In the genomic region with DNA sequence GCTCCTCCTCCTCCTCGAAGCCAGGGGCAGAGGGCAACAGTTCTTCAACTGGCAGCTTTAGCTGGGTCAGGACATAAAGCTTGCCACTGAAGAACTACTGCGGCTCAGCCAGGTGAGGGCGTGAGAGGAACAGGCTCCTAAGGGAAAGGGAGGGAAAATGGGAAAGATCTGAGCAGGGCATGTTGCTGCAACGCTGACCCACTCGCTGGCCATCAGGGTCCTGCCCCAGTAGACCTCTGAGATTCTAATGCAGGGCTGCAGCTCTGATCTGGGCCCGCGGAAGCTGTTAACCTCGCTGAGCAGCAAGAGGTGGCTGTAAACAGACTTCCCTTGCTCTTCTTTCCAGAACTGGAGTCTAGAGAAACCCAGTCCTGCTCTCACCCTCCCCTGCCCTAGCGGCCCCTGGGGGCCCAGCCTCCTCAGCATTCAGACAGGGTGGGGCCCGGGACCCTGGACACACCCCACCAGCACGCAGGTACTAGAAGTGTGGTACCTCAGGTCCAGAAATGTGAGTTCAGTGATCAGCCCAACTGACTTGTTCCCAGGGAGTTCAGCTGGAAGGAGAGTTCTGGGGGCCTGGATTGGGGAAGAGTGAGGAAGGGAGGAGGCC, we compare ENCODE assay signal across 8 cellular contexts. TPM values are rescaled to one million over a fixed set of nuclear protein-coding genes. Genes with fewer than 3 reads are reported as not detected.
DNase-seq lines count a peak whose midpoint lies in the region; ATAC-seq, FAIRE-seq and TF ChIP-seq lines count a peak whose summit lies in the region.

No MANE protein-coding gene starts in this region.

- peak overlapping the region; percentile 76; the same call in 1 of the 2 replicates for H4K8ac ChIP-seq in H1 (ENCODE audit: extremely low read depth, insufficient read depth, low read length)

- peaks cover 26% of the 10 kb centered on the region for H3K23me2 ChIP-seq in H1 (ENCODE audit: low read depth, low read length)

- H2BK5ac ChIP-seq in H1 (ENCODE audit: low read depth, low read length): peak overlapping the region; percentile 29; the same call in 1 of the 2 replicates

- H3K36me3 ChIP-seq in H1 (ENCODE audit: control insufficient read depth in 2 of 4, insufficient read depth in 4 of 4, low read length in 3 of 4) (no peaks in the 10 kb centered on the region), neural cell (ENCODE audit: insufficient read depth, low read length) (no peaks in the 10 kb centered on the region)

- no peak overlapping the region for H4K5ac ChIP-seq in H1 (ENCODE audit: insufficient read length, low read depth, low read length)

- H3K4me3 ChIP-seq in H1 (ENCODE audit: extremely low read depth in 1 of 4, insufficient read depth in 2 of 4, low read depth in 3 of 4, low read length in 4 of 4) (peak overlapping the region; percentile 48 to 83 (median 65)), neural cell (ENCODE audit: low read length) (peak overlapping the region; percentile 96)

- H3K9ac ChIP-seq in H1 (replicated peaks in 1 of 4; ENCODE audit: extremely low read depth in 1 of 4, low read depth in 3 of 4, low read length in 3 of 4) (peak overlapping the region in 2 of 4 experiments; percentile 34 to 36; a peak in 4 of 7 replicates), neural cell (ENCODE audit: low read length) (peak overlapping the region; percentile 88)

- H2AK5ac ChIP-seq in H1 (ENCODE audit: low read depth, low read length): no peak overlapping the region

- no peak overlapping the region for H2BK20ac ChIP-seq in H1 (ENCODE audit: low read length)

- peak overlapping the region; percentile 76 for H3K4ac ChIP-seq in H1 (replicated peaks; ENCODE audit: insufficient read length, low read depth, low read length)

- H3K27ac Mint-ChIP-seq in stimulated activated naive CD8-positive, alpha-beta T cell treated with anti-CD3 and anti-CD28 coated beads, Interleukin-15, Interleukin-2, amounts not matched to agents 100 ng/mL and 50 ng/mL, for 24 hours: no peak overlapping the region

- no peak for DNase-seq in stimulated activated naive CD8-positive, alpha-beta T cell treated with anti-CD3 and anti-CD28 coated beads, Interleukin-15, Interleukin-2, amounts not matched to agents 100 U/mL and 50 U/mL, for 24 hours
- DNase-seq in H1 (ENCODE audit: low read depth in 1 of 2, low spot score in 2 of 2) (peak in 1 of 2 experiments; percentile 78), GDM1 (lab: John Stamatoyannopoulos, UW) (no peak), NCI-H2029 (lab: John Stamatoyannopoulos, UW) (no peak)

- TF ChIP-seq CTCF in H1 (IDR thresholded peaks at IDR 0.05; ENCODE audit: control extremely low read depth in 1 of 3, insufficient read depth in 1 of 3, low read depth in 1 of 3, low read length in 3 of 3) (peak; percentile 75 to 91 (median 81)), neural cell (IDR thresholded peaks at IDR 0.05; ENCODE audit: poor library complexity, severe bottlenecking) (peak; percentile 76)

- no peak overlapping the region for H2AFZ ChIP-seq in H1 (ENCODE audit: low read length)
- H2AFZ ChIP-seq in neural cell (ENCODE audit: low read depth, low read length): no peak overlapping the region

- peaks cover 4% of the 10 kb centered on the region for H3F3A ChIP-seq in neural cell (ENCODE audit: insufficient read depth, low read length, poor library complexity, severe bottlenecking)

- TF ChIP-seq POLR2A in H1 (IDR thresholded peaks at IDR 0.05; ENCODE audit: control extremely low read depth in 1 of 2, low read depth in 2 of 2, low read length in 2 of 2): peak in 1 of 2 experiments; percentile 32; a peak in 1 of 3 replicates

- H3K56ac ChIP-seq in H1 (replicated peaks; ENCODE audit: insufficient read length, low read depth, low read length): no peak overlapping the region

- H2BK120ac ChIP-seq in H1 (replicated peaks; ENCODE audit: low read depth, low read length): no peak overlapping the region

- no peaks in the 10 kb centered on the region for H3K9me2 ChIP-seq in neural cell (ENCODE audit: insufficient read depth, low read length)

- ATAC-seq in stimulated activated naive CD8-positive, alpha-beta T cell treated with anti-CD3 and anti-CD28 coated beads, Interleukin-15, Interleukin-2, amounts not matched to agents 100 U/mL and 50 U/mL, for 24 hours: no peak
- no peak for ATAC-seq in HG03025 (IDR thresholded peaks at IDR 0.05; ENCODE audit: low FRiP score, unreplicated experiment)

- peaks cover 8% of the 10 kb centered on the region for H3K36me3 Mint-ChIP-seq in stimulated activated naive CD8-positive, alpha-beta T cell treated with anti-CD3 and anti-CD28 coated beads, Interleukin-15, Interleukin-2, amounts not matched to agents 100 ng/mL and 50 ng/mL, for 24 hours (ENCODE audit: low read depth)

- H3K27ac ChIP-seq in H1 (ENCODE audit: low read depth, low read length) (peak overlapping the region; percentile 49), neural cell (ENCODE audit: low read length) (no peak overlapping the region)

- peak overlapping the region; percentile 49; the same call in 1 of the 2 replicates for H3K18ac ChIP-seq in H1 (ENCODE audit: extremely low read depth, low read length)

- CTCF ChIA-PET in H1 (lab: Charles Lee; ENCODE audit: partially characterized antibody): interaction anchor here (0.6 to 3.4 kb wide), 26 partner anchors 8 to 197 kb away, joined by 3 to 36 read pairs (median 5); partner anchors contain the start of genes PRPF8, SERPINF1, SERPINF2 and WDR81

- no peak overlapping the region for H3K14ac ChIP-seq in H1 (ENCODE audit: insufficient read length)

- H3K4me3 Mint-ChIP-seq in stimulated activated naive CD8-positive, alpha-beta T cell treated with anti-CD3 and anti-CD28 coated beads, Interleukin-15, Interleukin-2, amounts not matched to agents 100 ng/mL and 50 ng/mL, for 24 hours: peak overlapping the region; percentile 28

- H3K79me2 ChIP-seq in H1 (ENCODE audit: control insufficient read depth in 1 of 2, insufficient read depth in 2 of 2, low read length in 2 of 2): no peaks in the 10 kb centered on the region
- peaks cover 4% of the 10 kb centered on the region for H3K79me2 ChIP-seq in neural cell (replicated peaks; ENCODE audit: insufficient read depth, low read length)

- H2BK12ac ChIP-seq in H1 (ENCODE audit: low read depth, low read length): peak overlapping the region; percentile 83; the same call in 1 of the 2 replicates

- H3K27me3 ChIP-seq in H1 (replicated peaks in 1 of 4; ENCODE audit: control insufficient read depth in 3 of 4, extremely low read depth in 1 of 4, insufficient read depth in 3 of 4, low read length in 3 of 4): peaks cover 0 to 2% (median 0%) of the 10 kb centered on the region in 4 experiments; a peak in 1 of 7 replicates
- H3K27me3 ChIP-seq in neural cell (ENCODE audit: insufficient read depth, low read depth, low read length): peaks cover 24% of the 10 kb centered on the region

- peak overlapping the region; percentile 78 for H4K91ac ChIP-seq in H1 (replicated peaks; ENCODE audit: insufficient read length, low read length)

- H3K4me1 ChIP-seq in H1 (replicated peaks in 1 of 4; ENCODE audit: control insufficient read depth in 3 of 4, insufficient read depth in 4 of 4, low read length in 3 of 4): peaks cover 0 to 19% (median 18%) of the 10 kb centered on the region in 4 experiments; a peak in 6 of 7 replicates

- 0 out of 2 replicates have a peak overlapping the region, but pooled peaks have one; percentile 36 for H2BK15ac ChIP-seq in H1 (ENCODE audit: low read length)

- peaks cover 0 to 7% of the 10 kb centered on the region in 2 experiments for H4K20me1 ChIP-seq in H1 (replicated peaks in 1 of 2; ENCODE audit: control insufficient read depth in 1 of 2, insufficient read depth in 2 of 2, low read length in 2 of 2)
- no peaks in the 10 kb centered on the region for H4K20me1 ChIP-seq in neural cell (ENCODE audit: insufficient read depth)

- peak; percentile 80 for FAIRE-seq in H1 (lab: Jason Lieb, UNC)

- H3K4me1 Mint-ChIP-seq in stimulated activated naive CD8-positive, alpha-beta T cell treated with anti-CD3 and anti-CD28 coated beads, Interleukin-15, Interleukin-2, amounts not matched to agents 100 ng/mL and 50 ng/mL, for 24 hours (ENCODE audit: low read depth): peaks cover 43% of the 10 kb centered on the region

- peaks cover 7% of the 10 kb centered on the region; the same call in 1 of the 2 replicates for H3K79me1 ChIP-seq in H1 (ENCODE audit: low read depth, low read length)

- peak; percentile 75 to 83 for TF ChIP-seq RAD21 in H1 (IDR thresholded peaks at IDR 0.05 in 1 of 2, conservative IDR thresholded peaks at IDR 0.05 in 1 of 2; ENCODE audit: low read depth in 2 of 2, low read length in 2 of 2)
- TF ChIP-seq RAD21 in neural cell (conservative IDR thresholded peaks at IDR 0.05): peak; percentile 70

- H3K9me3 Mint-ChIP-seq in stimulated activated naive CD8-positive, alpha-beta T cell treated with anti-CD3 and anti-CD28 coated beads, Interleukin-15, Interleukin-2, amounts not matched to agents 100 ng/mL and 50 ng/mL, for 24 hours: no peaks in the 10 kb centered on the region

- POLR2A ChIA-PET in H1 (lab: Charles Lee; ENCODE audit: partially characterized antibody): interaction anchor here (0.9 to 1.4 kb wide), 11 partner anchors 11 to 116 kb away, joined by 3 to 6 read pairs (median 3); partner anchors contain the start of genes RILP, RPA1, SERPINF1 and SMYD4

- no peak for TF ChIP-seq EP300 in H1 (IDR thresholded peaks at IDR 0.05; ENCODE audit: borderline replicate concordance in 1 of 2, low read depth in 2 of 2, low read length in 2 of 2)
- TF ChIP-seq EP300 in neural cell (conservative IDR thresholded peaks at IDR 0.05; ENCODE audit: poor library complexity, severe bottlenecking): no peak

- no peak overlapping the region for H3K23ac ChIP-seq in H1 (ENCODE audit: insufficient read length)

- H3K27me3 Mint-ChIP-seq in stimulated activated naive CD8-positive, alpha-beta T cell treated with anti-CD3 and anti-CD28 coated beads, Interleukin-15, Interleukin-2, amounts not matched to agents 100 ng/mL and 50 ng/mL, for 24 hours: peaks cover 25% of the 10 kb centered on the region

- H3K9me3 ChIP-seq in H1 (ENCODE audit: insufficient read depth in 2 of 2, low read depth in 1 of 2, low read length in 1 of 2): no peaks in the 10 kb centered on the region
- H3K9me3 ChIP-seq in neural cell (ENCODE audit: low read length): no peaks in the 10 kb centered on the region

- WGBS in H1 (ENCODE audit: extremely low coverage in 1 of 2, insufficient coverage in 1 of 2, insufficient read length in 1 of 2, insufficient replicate concordance in 2 of 2, low coverage in 1 of 2, low lambda C conversion rate in 2 of 2, missing lambda C conversion rate in 1 of 2), 2 experiments: 5% methylated on average over 11 of the region's 11 CpGs; no CpG with 5 or more reads in 1 of the 2 experiments

- H3K4me2 ChIP-seq in H1 (ENCODE audit: insufficient read depth in 1 of 2, low read depth in 2 of 2, low read length in 2 of 2) (peak overlapping the region; percentile 68 to 92), neural cell (ENCODE audit: low read length) (peak overlapping the region; percentile 39)

RNA-seq across cellular contexts. Expression of gene TLCD2, which starts 3.8 kb away (rescaled TPM):
- 1.4 TPM for polyA plus RNA-seq in PFSK-1 (2012; ENCODE audit: insufficient read length, low read depth)
- total RNA-seq in H1 (2021; fragmentation: NEBNext Ultra II Directional; extraction: Animal tissue kit (Norgen Biotek cat#: 25700)): 1.3 and 1.4 TPM in 2 replicates
- 0.47 and 0.69 TPM in 2 replicates for polyA plus RNA-seq in H1 (2011; rRNA removed)
- polyA plus RNA-seq in H1 (2011; cell fraction: cytosol; rRNA removed): 0.83 TPM
- polyA plus RNA-seq in H1 (2011; cell fraction: nucleus; rRNA removed): 2.2 TPM
- polyA plus RNA-seq in H1 (2012, experiment 1 of 2): 1.4 to 1.9 TPM (median 1.5 TPM) in 4 replicates
- polyA plus RNA-seq in H1 (2012, experiment 2 of 2): 0.58 TPM
- 1.9 TPM for polyA plus RNA-seq in H1 (2013, experiment 1 of 2)
- polyA plus RNA-seq in H1 (2013, experiment 2 of 2): 1.6 TPM
- 0.85 and 1.0 TPM in 2 replicates for polyA minus RNA-seq in H1 (2011; rRNA and poly(A)+ RNA removed)
- polyA minus RNA-seq in H1 (2011; cell fraction: cytosol; rRNA and poly(A)+ RNA removed): 0.66 TPM
- polyA minus RNA-seq in H1 (2011; cell fraction: nucleus; rRNA and poly(A)+ RNA removed): 2.1 TPM
- 0.08 and 0.14 TPM in 2 replicates for polyA plus RNA-seq in neural cell
- polyA minus RNA-seq in neural cell: under 0.01 TPM in 1 of 2 replicates, not detected in the other

RNA-seq across cellular contexts. Expression of gene WDR81, which starts 10.5 kb away (rescaled TPM):
- 47.8 TPM for polyA plus RNA-seq in PFSK-1 (2012; ENCODE audit: insufficient read length, low read depth)
- 12.3 and 13.1 TPM in 2 replicates for total RNA-seq in H1 (2021; fragmentation: NEBNext Ultra II Directional; extraction: Animal tissue kit (Norgen Biotek cat#: 25700))
- polyA plus RNA-seq in H1 (2011; rRNA removed) (9.1 and 12.9 TPM in 2 replicates), neural cell (5.4 and 5.8 TPM in 2 replicates)
- 8.0 TPM for polyA plus RNA-seq in H1 (2011; cell fraction: cytosol; rRNA removed)
- 30.5 TPM for polyA plus RNA-seq in H1 (2011; cell fraction: nucleus; rRNA removed)
- 7.4 to 14.0 TPM (median 13.7 TPM) in 4 replicates for polyA plus RNA-seq in H1 (2012, experiment 1 of 2)
- polyA plus RNA-seq in H1 (2012, experiment 2 of 2): 10.3 TPM
- 6.6 TPM for polyA plus RNA-seq in H1 (2013, experiment 1 of 2)
- 5.4 TPM for polyA plus RNA-seq in H1 (2013, experiment 2 of 2)
- polyA minus RNA-seq in H1 (2011; rRNA and poly(A)+ RNA removed): 7.8 and 8.5 TPM in 2 replicates
- polyA minus RNA-seq in H1 (2011; cell fraction: cytosol; rRNA and poly(A)+ RNA removed): 10.5 TPM
- polyA minus RNA-seq in H1 (2011; cell fraction: nucleus; rRNA and poly(A)+ RNA removed): 13.8 TPM
- polyA minus RNA-seq in neural cell: 12.7 and 16.8 TPM in 2 replicates

RNA-seq across cellular contexts. Expression of gene SERPINF2, which starts 28.7 kb away (rescaled TPM):
- polyA plus RNA-seq in PFSK-1 (2012; ENCODE audit: insufficient read length, low read depth): 1.1 TPM
- total RNA-seq in H1 (2021; fragmentation: NEBNext Ultra II Directional; extraction: Animal tissue kit (Norgen Biotek cat#: 25700)): 1.6 and 1.8 TPM in 2 replicates
- polyA plus RNA-seq in H1 (2011; rRNA removed) (3.2 and 5.5 TPM in 2 replicates), neural cell (1.6 TPM in 1 of 2 replicates, not detected in the other)
- 3.3 TPM for polyA plus RNA-seq in H1 (2011; cell fraction: cytosol; rRNA removed)
- 2.3 TPM for polyA plus RNA-seq in H1 (2011; cell fraction: nucleus; rRNA removed)
- 1.1 to 2.2 TPM (median 1.7 TPM) in 4 replicates for polyA plus RNA-seq in H1 (2012, experiment 1 of 2)
- polyA plus RNA-seq in H1 (2012, experiment 2 of 2): 1.3 TPM
- polyA plus RNA-seq in H1 (2013, experiment 1 of 2): 0.81 TPM
- polyA plus RNA-seq in H1 (2013, experiment 2 of 2): 0.81 TPM
- 0.73 and 0.82 TPM in 2 replicates for polyA minus RNA-seq in H1 (2011; rRNA and poly(A)+ RNA removed)
- polyA minus RNA-seq in H1 (2011; cell fraction: cytosol; rRNA and poly(A)+ RNA removed): 1.8 TPM
- 0.60 TPM for polyA minus RNA-seq in H1 (2011; cell fraction: nucleus; rRNA and poly(A)+ RNA removed)
- polyA minus RNA-seq in neural cell: not detected in 2 replicates

RNA-seq across cellular contexts. Expression of gene PRPF8, which starts 29.3 kb away (rescaled TPM):
- polyA plus RNA-seq in PFSK-1 (2012; ENCODE audit: insufficient read length, low read depth): 613 TPM
- 328 and 329 TPM in 2 replicates for total RNA-seq in H1 (2021; fragmentation: NEBNext Ultra II Directional; extraction: Animal tissue kit (Norgen Biotek cat#: 25700))
- 271 and 337 TPM in 2 replicates for polyA plus RNA-seq in H1 (2011; rRNA removed)
- 171 TPM for polyA plus RNA-seq in H1 (2011; cell fraction: cytosol; rRNA removed)
- polyA plus RNA-seq in H1 (2011; cell fraction: nucleus; rRNA removed): 475 TPM
- 269 to 356 TPM (median 294 TPM) in 4 replicates for polyA plus RNA-seq in H1 (2012, experiment 1 of 2)
- polyA plus RNA-seq in H1 (2012, experiment 2 of 2): 746 TPM
- polyA plus RNA-seq in H1 (2013, experiment 1 of 2): 148 TPM
- 123 TPM for polyA plus RNA-seq in H1 (2013, experiment 2 of 2)
- polyA minus RNA-seq in H1 (2011; rRNA and poly(A)+ RNA removed): 610 and 698 TPM in 2 replicates
- 338 TPM for polyA minus RNA-seq in H1 (2011; cell fraction: cytosol; rRNA and poly(A)+ RNA removed)
- 277 TPM for polyA minus RNA-seq in H1 (2011; cell fraction: nucleus; rRNA and poly(A)+ RNA removed)
- polyA plus RNA-seq in neural cell: 43.9 and 56.9 TPM in 2 replicates
- polyA minus RNA-seq in neural cell: 149 and 158 TPM in 2 replicates

RNA-seq across cellular contexts. Expression of gene SERPINF1, which starts 47.9 kb away (rescaled TPM):
- polyA plus RNA-seq in PFSK-1 (2012; ENCODE audit: insufficient read length, low read depth): 1,439 TPM
- total RNA-seq in H1 (2021; fragmentation: NEBNext Ultra II Directional; extraction: Animal tissue kit (Norgen Biotek cat#: 25700)): 41.5 and 42.3 TPM in 2 replicates
- polyA plus RNA-seq in H1 (2011; rRNA removed): 136 and 161 TPM in 2 replicates
- 112 TPM for polyA plus RNA-seq in H1 (2011; cell fraction: cytosol; rRNA removed)
- 138 TPM for polyA plus RNA-seq in H1 (2011; cell fraction: nucleus; rRNA removed)
- 44.7 to 50.6 TPM (median 49.2 TPM) in 4 replicates for polyA plus RNA-seq in H1 (2012, experiment 1 of 2)
- 62.1 TPM for polyA plus RNA-seq in H1 (2012, experiment 2 of 2)
- polyA plus RNA-seq in H1 (2013, experiment 1 of 2): 94.4 TPM
- 101 TPM for polyA plus RNA-seq in H1 (2013, experiment 2 of 2)
- 45.7 and 57.7 TPM in 2 replicates for polyA minus RNA-seq in H1 (2011; rRNA and poly(A)+ RNA removed)
- 29.4 TPM for polyA minus RNA-seq in H1 (2011; cell fraction: cytosol; rRNA and poly(A)+ RNA removed)
- polyA minus RNA-seq in H1 (2011; cell fraction: nucleus; rRNA and poly(A)+ RNA removed): 23.2 TPM
- polyA plus RNA-seq in neural cell: 0.50 and 6.1 TPM in 2 replicates
- 1.2 TPM in 1 of 2 replicates, not detected in the other for polyA minus RNA-seq in neural cell
